Comparison of ENCODE assay signal across 12 cellular contexts in the genomic region with DNA sequence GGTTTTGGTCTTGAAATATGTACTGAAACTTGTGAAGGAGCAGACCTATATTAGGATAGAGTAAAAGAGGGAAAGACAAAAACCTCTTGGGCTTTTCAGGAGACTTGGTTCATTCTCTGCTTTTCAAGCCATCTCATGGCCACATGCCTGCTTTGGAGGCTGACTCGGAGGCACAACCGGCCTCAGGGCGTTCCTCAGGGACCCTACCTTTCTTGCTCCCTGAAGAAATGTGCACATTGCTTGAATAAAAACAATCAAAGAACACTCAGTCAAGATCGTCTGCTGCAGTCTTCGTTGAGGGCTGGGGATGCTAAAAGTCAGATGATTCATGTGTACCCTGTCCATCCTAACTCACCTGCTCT. TPM values are rescaled to one million over a fixed set of nuclear protein-coding genes. Genes with fewer than 3 reads are reported as not detected.
DNase-seq lines count a peak whose midpoint lies in the region; ATAC-seq and TF ChIP-seq lines count a peak whose summit lies in the region.
"Had no signal": no experiment of that assay in that cellular context is flagged by ENCODE, and none has a peak within 500 bp of the region (broad histone marks: within the 10 kb centered on the region; RNA-seq: fewer than 3 reads in every experiment).

No MANE protein-coding gene starts in this region.

- no peaks in the 10 kb centered on the region for H3K9me3 Mint-ChIP-seq in activated T-cell treated with anti-CD3 and anti-CD28 coated beads, Interleukin-2, amount 50 U/mL, for 72 hours
- H3K9me3 Mint-ChIP-seq in activated T-cell treated with anti-CD3 and anti-CD28 coated beads, Interleukin-2, amount 50 U/mL, for 4 hours, result no peaks in the 10 kb centered on the region
- H3K9me3 Mint-ChIP-seq in activated naive CD8-positive, alpha-beta T cell (ENCODE audit: low read depth), result no peaks in the 10 kb centered on the region

- no peak overlapping the region for H2AFZ ChIP-seq in osteoblast (ENCODE audit: low read length)

- H3K36me3 ChIP-seq in osteoblast (ENCODE audit: insufficient read depth, low read length), result no peaks in the 10 kb centered on the region
- H3K36me3 ChIP-seq: thoracic aorta had no signal

- no peak overlapping the region for H3K4me3 ChIP-seq in osteoblast (ENCODE audit: insufficient read depth, low read length)

- peaks cover 21% of the 10 kb centered on the region for H3K4me1 Mint-ChIP-seq in activated T-cell treated with anti-CD3 and anti-CD28 coated beads, Interleukin-2, amount 50 U/mL, for 72 hours (ENCODE audit: low read depth)
- peaks cover 22% of the 10 kb centered on the region for H3K4me1 Mint-ChIP-seq in activated T-cell treated with anti-CD3 and anti-CD28 coated beads, Interleukin-2, amount 50 U/mL, for 4 hours (ENCODE audit: low read depth)
- peaks cover 23% of the 10 kb centered on the region for H3K4me1 Mint-ChIP-seq in activated naive CD8-positive, alpha-beta T cell (ENCODE audit: low read depth)

- no peaks in the 10 kb centered on the region for H3K9me3 ChIP-seq in osteoblast (ENCODE audit: low read depth, low read length)
- H3K9me3 ChIP-seq: thoracic aorta had no signal

- intact Hi-C loops in Right ventricle myocardium inferior (cut with DNase I), result loop anchor here (2.0 to 5.0 kb wide), 4 partner anchors 45 to 390 kb away; a partner anchor contains a TSS

- TF ChIP-seq CTCF in osteoblast (IDR thresholded peaks at IDR 0.05; ENCODE audit: extremely low read depth, low read depth, low read length), result no peak

- no peak overlapping the region for H3K27ac Mint-ChIP-seq in activated T-cell treated with anti-CD3 and anti-CD28 coated beads, Interleukin-2, amount 50 U/mL, for 72 hours
- no peak overlapping the region for H3K27ac Mint-ChIP-seq in activated naive CD8-positive, alpha-beta T cell

- peak overlapping the region; percentile 9 for H3K4me2 ChIP-seq in osteoblast (ENCODE audit: insufficient read depth, low read length)

- no peaks in the 10 kb centered on the region for H3K27me3 Mint-ChIP-seq in activated T-cell treated with anti-CD3 and anti-CD28 coated beads, Interleukin-2, amount 50 U/mL, for 72 hours (ENCODE audit: low read depth)
- H3K27me3 Mint-ChIP-seq in activated T-cell treated with anti-CD3 and anti-CD28 coated beads, Interleukin-2, amount 50 U/mL, for 4 hours (ENCODE audit: low read depth), result peaks cover 3% of the 10 kb centered on the region
- peaks cover 3% of the 10 kb centered on the region for H3K27me3 Mint-ChIP-seq in activated naive CD8-positive, alpha-beta T cell

- peaks cover 3 to 4% of the 10 kb centered on the region in 2 donors for H3K36me3 Mint-ChIP-seq in activated T-cell treated with anti-CD3 and anti-CD28 coated beads, Interleukin-2, amount 50 U/mL, for 72 hours (ENCODE audit: insufficient read depth in 2 of 2)
- H3K36me3 Mint-ChIP-seq in activated T-cell treated with anti-CD3 and anti-CD28 coated beads, Interleukin-2, amount 50 U/mL, for 4 hours (ENCODE audit: insufficient read depth), result no peaks in the 10 kb centered on the region
- H3K36me3 Mint-ChIP-seq in activated naive CD8-positive, alpha-beta T cell, result peaks cover 2% of the 10 kb centered on the region

- no peaks in the 10 kb centered on the region for H3K79me2 ChIP-seq in osteoblast (ENCODE audit: insufficient read depth, low read length)

- DNase-seq in activated T-cell treated with anti-CD3 and anti-CD28 coated beads, Interleukin-2, amount 50 U/mL, for 72 hours, result no peak
- no peak for DNase-seq in activated T-cell treated with anti-CD3 and anti-CD28 coated beads, Interleukin-2, amount 50 U/mL, for 4 hours
- no peak for DNase-seq in osteoblast (ENCODE audit: insufficient read length, low spot score, missing footprints)
- DNase-seq in Right ventricle myocardium inferior (ENCODE audit: missing footprints), result no peak

- ATAC-seq in activated T-cell treated with anti-CD3 and anti-CD28 coated beads, Interleukin-2, amount 50 U/mL, for 72 hours (replicated peaks in 1 of 2), result no peak
- ATAC-seq in activated T-cell treated with anti-CD3 and anti-CD28 coated beads, Interleukin-2, amount 50 U/mL, for 4 hours, result no peak
- ATAC-seq in HG03108 (IDR thresholded peaks at IDR 0.05; ENCODE audit: unreplicated experiment) (peak; percentile 8), Right ventricle myocardium inferior (no peak), GM21717 (IDR thresholded peaks at IDR 0.05; ENCODE audit: unreplicated experiment) (no peak), GM18861 (IDR thresholded peaks at IDR 0.05; ENCODE audit: unreplicated experiment) (no peak)

- H3K4me3 Mint-ChIP-seq in activated T-cell treated with anti-CD3 and anti-CD28 coated beads, Interleukin-2, amount 50 U/mL, for 72 hours, result peak overlapping the region; percentile 79 to 87
- H3K4me3 Mint-ChIP-seq in activated T-cell treated with anti-CD3 and anti-CD28 coated beads, Interleukin-2, amount 50 U/mL, for 4 hours, result no peak overlapping the region
- peak overlapping the region; percentile 84 for H3K4me3 Mint-ChIP-seq in activated naive CD8-positive, alpha-beta T cell

- H4K20me1 ChIP-seq in osteoblast (ENCODE audit: insufficient read depth, low read length), result no peaks in the 10 kb centered on the region

- no peak overlapping the region for H3K27ac ChIP-seq in osteoblast (ENCODE audit: low read depth, low read length)
- H3K27ac ChIP-seq: thoracic aorta had no signal

- peaks cover 7% of the 10 kb centered on the region for H3K27me3 ChIP-seq in osteoblast (ENCODE audit: insufficient read depth, low read length)

- no peaks in the 10 kb centered on the region for H3K4me1 ChIP-seq in osteoblast (ENCODE audit: insufficient read depth, low read length)

RNA-seq across cellular contexts. Expression of a gene that starts 1.0 kb away (rescaled TPM):
- 1 to 10 TPM; 4.1 to 7.6 TPM for total RNA-seq in activated T-cell treated with anti-CD3 and anti-CD28 coated beads, Interleukin-2, amount 50 U/mL, for 72 hours
- total RNA-seq in activated T-cell treated with anti-CD3 and anti-CD28 coated beads, Interleukin-2, amount 50 U/mL, for 4 hours, result 1 to 10 TPM in 2 of 3 donors, under 1 TPM in 1; 0.60 to 1.1 (median 1.1) TPM
- total RNA-seq in osteoblast (not detected in 2 replicates), Right ventricle myocardium inferior (not detected)
- total RNA-seq: IMR-90, OCI-LY7, posterior vena cava, thoracic aorta had no signal

RNA-seq across cellular contexts. Expression of a gene that starts 57.5 kb away (rescaled TPM):
- total RNA-seq in activated T-cell treated with anti-CD3 and anti-CD28 coated beads, Interleukin-2, amount 50 U/mL, for 72 hours, result under 1 TPM; 0.44 to 0.79 TPM
- total RNA-seq in activated T-cell treated with anti-CD3 and anti-CD28 coated beads, Interleukin-2, amount 50 U/mL, for 4 hours, result 1 to 10 TPM; 1.8 to 3.6 (median 2.1) TPM
- total RNA-seq in osteoblast (5.9 and 6.5 TPM in 2 replicates), Right ventricle myocardium inferior (0.76 TPM)
- total RNA-seq: OCI-LY7 had no signal
